In genomic region chr12:59596232-59597143, GRCh38 we compare ENCODE assay signal across 1 cellular context.
TF ChIP-seq lines count a peak whose summit lies in the region.

No MANE protein-coding gene starts in this region.

TF ChIP-seq in GM12878, 131 proteins besides CTCF, POLR2A, EP300 and RAD21 (continued from another document and continues in another):
- TF ChIP-seq NBN (IDR thresholded peaks at IDR 0.05) (no peak), IRF5 (IDR thresholded peaks at IDR 0.05; ENCODE audit: borderline replicate concordance) (no peak), SREBF2 (IDR thresholded peaks at IDR 0.05; ENCODE audit: low read length) (no peak), RBBP5 (conservative IDR thresholded peaks at IDR 0.05) (no peak), CHD1 (IDR thresholded peaks at IDR 0.05; ENCODE audit: low read depth, low read length) (no peak), BMI1 (IDR thresholded peaks at IDR 0.05; ENCODE audit: borderline replicate concordance) (no peak), RELA (IDR thresholded peaks at IDR 0.05; ENCODE audit: borderline replicate concordance, partially characterized antibody) (no peak), HSF1 (IDR thresholded peaks at IDR 0.05; ENCODE audit: low read depth, low read length) (no peak), KDM1A (IDR thresholded peaks at IDR 0.05; ENCODE audit: borderline replicate concordance) (no peak), MAX (IDR thresholded peaks at IDR 0.05; ENCODE audit: low read depth, low read length) (no peak; the same call in 1 of the 2 replicates), DPF2 (IDR thresholded peaks at IDR 0.05) (0 out of 2 replicates have a peak, but pooled peaks have one; percentile 13), MYC (IDR thresholded peaks at IDR 0.05; ENCODE audit: insufficient read depth, insufficient read length, insufficient replicate concordance, low read length, severe bottlenecking) (no peak), IKZF2 (IDR thresholded peaks at IDR 0.05) (no peak), SMC3 (IDR thresholded peaks at IDR 0.05; ENCODE audit: borderline replicate concordance, low read length) (no peak), SMARCA5 (IDR thresholded peaks at IDR 0.05) (no peak), MTA3 (IDR thresholded peaks at IDR 0.05; ENCODE audit: borderline replicate concordance, low read length) (no peak), CBX3 (IDR thresholded peaks at IDR 0.05; ENCODE audit: borderline replicate concordance, low read depth) (no peak), ZZZ3 (IDR thresholded peaks at IDR 0.05; ENCODE audit: control insufficient read depth, insufficient read length, low read depth) (no peak), CEBPB (IDR thresholded peaks at IDR 0.05; ENCODE audit: borderline replicate concordance in 1 of 2, low read depth in 2 of 2, low read length in 2 of 2) (no peak), SMAD5 (IDR thresholded peaks at IDR 0.05; ENCODE audit: low read depth) (no peak), ZNF274 (IDR thresholded peaks at IDR 0.05; ENCODE audit: insufficient read depth, insufficient read length) (no peak), HDAC6 (IDR thresholded peaks at IDR 0.05; ENCODE audit: unreplicated experiment) (no peak), HDAC2 (IDR thresholded peaks at IDR 0.05) (no peak), POLR2AphosphoS5 (IDR thresholded peaks at IDR 0.05; ENCODE audit: low read length) (peak; percentile 49; the same call in 1 of the 2 replicates), CREB1 (IDR thresholded peaks at IDR 0.05; ENCODE audit: low read depth) (0 out of 2 replicates have a peak, but pooled peaks have one; percentile 3), GATAD2B (conservative IDR thresholded peaks at IDR 0.05; ENCODE audit: low read depth) (peak; percentile 20; the same call in 1 of the 2 replicates), NFXL1 (IDR thresholded peaks at IDR 0.05; ENCODE audit: borderline replicate concordance) (no peak), ZSCAN29 (IDR thresholded peaks at IDR 0.05) (no peak), RAD51 (IDR thresholded peaks at IDR 0.05) (peak; percentile 42; the same call in 1 of the 2 replicates), PKNOX1 (IDR thresholded peaks at IDR 0.05) (no peak), BCL3 (IDR thresholded peaks at IDR 0.05; ENCODE audit: borderline replicate concordance, insufficient read depth, low read depth, low read length, poor library complexity, severe bottlenecking) (no peak), RFX5 (IDR thresholded peaks at IDR 0.05; ENCODE audit: low read depth, low read length) (no peak), YY1 (IDR thresholded peaks at IDR 0.05; ENCODE audit: low read depth, low read length) (no peak), IKZF1 (conservative IDR thresholded peaks at IDR 0.05) (peak; percentile 54), FOS (IDR thresholded peaks at IDR 0.05; ENCODE audit: borderline replicate concordance, extremely low read depth, insufficient read length) (no peak), SIX5 (IDR thresholded peaks at IDR 0.05; ENCODE audit: low read depth, low read length, severe bottlenecking) (no peak), TCF3 (IDR thresholded peaks at IDR 0.05; ENCODE audit: borderline replicate concordance, insufficient read depth, low read depth, low read length) (0 out of 2 replicates have a peak, but pooled peaks have one; percentile 25), MEF2A (IDR thresholded peaks at IDR 0.05; ENCODE audit: insufficient read depth, low read depth, low read length) (no peak), BCLAF1 (IDR thresholded peaks at IDR 0.05) (no peak), MXI1 (IDR thresholded peaks at IDR 0.05; ENCODE audit: low read depth, low read length) (no peak), SKIL (IDR thresholded peaks at IDR 0.05; ENCODE audit: low read depth, poor library complexity, severe bottlenecking) (no peak), STAT3 (IDR thresholded peaks at IDR 0.05; ENCODE audit: low read depth, low read length) (no peak), ZBTB33 (IDR thresholded peaks at IDR 0.05) (no peak), ATF3 (IDR thresholded peaks at IDR 0.05; ENCODE audit: borderline replicate concordance, extremely low read depth, low read depth, low read length) (no peak), CBX5 (IDR thresholded peaks at IDR 0.05; ENCODE audit: low read depth) (no peak), ZBTB40 (IDR thresholded peaks at IDR 0.05; ENCODE audit: borderline replicate concordance) (no peak)
